ENCODE assay signal across 12 cellular contexts in the genomic region with DNA sequence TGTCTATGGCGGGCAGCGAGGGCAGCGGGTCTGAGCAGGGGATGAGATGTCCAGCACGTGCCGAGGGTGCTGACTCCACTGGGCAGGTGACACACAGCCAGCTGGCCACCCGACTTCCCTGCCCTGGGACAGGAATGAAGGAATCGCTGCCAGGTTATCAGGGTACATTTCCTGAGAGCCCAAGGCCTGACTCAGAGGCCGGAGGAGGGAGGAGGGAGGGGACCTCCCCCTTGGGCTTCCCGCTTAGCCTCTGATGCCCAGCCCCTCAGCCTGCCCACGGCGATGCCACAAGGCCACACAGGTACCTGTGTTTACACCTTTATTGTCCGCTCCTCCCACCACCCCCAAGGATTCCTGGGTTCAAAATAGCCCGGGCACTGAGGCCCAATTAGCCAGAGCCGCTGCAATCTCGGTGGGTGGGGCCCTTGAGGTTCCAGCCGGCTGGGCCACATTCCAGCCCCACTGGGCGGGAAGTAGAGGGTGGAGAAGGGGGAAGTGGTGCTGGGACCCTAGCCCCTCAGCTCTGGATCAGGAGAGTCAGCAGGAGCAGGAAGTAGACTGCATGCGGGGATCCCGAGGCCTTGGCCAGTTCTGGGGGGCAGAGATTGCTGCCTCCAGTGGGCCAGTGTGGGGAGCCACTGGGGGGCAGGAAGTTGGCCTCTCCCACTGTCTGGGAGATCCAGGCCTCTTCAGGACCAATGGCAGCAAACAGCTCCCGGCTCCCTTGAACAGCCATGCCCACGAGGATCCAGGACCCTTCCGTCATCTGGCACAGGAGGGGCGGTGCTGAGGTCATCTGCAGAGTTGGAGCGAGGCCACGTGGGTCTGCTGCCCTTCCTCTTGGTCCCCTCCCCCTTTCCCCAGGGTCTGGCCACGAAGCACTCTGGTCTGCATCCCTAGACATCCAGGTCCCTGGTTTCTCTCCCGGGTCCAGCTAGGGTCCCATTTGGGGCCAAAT. TPM values are rescaled to one million over a fixed set of nuclear protein-coding genes. Genes with fewer than 3 reads are reported as not detected.
DNase-seq lines count a peak whose midpoint lies in the region; ATAC-seq, FAIRE-seq and TF ChIP-seq lines count a peak whose summit lies in the region.
"Had no signal": no experiment of that assay in that cellular context is flagged by ENCODE, and none has a peak within 500 bp of the region (broad histone marks: within the 10 kb centered on the region; RNA-seq: fewer than 3 reads in every experiment).

No MANE protein-coding gene starts in this region.

- peak overlapping the region; percentile 27 for H3K27ac ChIP-seq in psoas muscle
- H3K27ac ChIP-seq: neutrophil, testis had no signal

- peaks cover 23% of the 10 kb centered on the region for H3K4me1 ChIP-seq in psoas muscle

- WGBS in psoas muscle, 3 donors, result 42 to 45% (median 45%) methylated on average over 25 to 27 of the region's 27 CpGs

- H3K27me3 ChIP-seq in psoas muscle (ENCODE audit: insufficient read depth in 3 of 3, low read length in 2 of 3), result no peaks in the 10 kb centered on the region
- H3K27me3 ChIP-seq: neutrophil, testis had no signal

- peak; percentile 90 for DNase-seq in ELF-1 (ENCODE audit: low read depth, low spot score)
- DNase-seq in SK-N-DZ (ENCODE audit: low spot score), result peak; percentile 73
- DNase-seq in glomerular visceral epithelial cell (ENCODE audit: extremely low spot score), result peak; percentile 79
- DNase-seq in psoas muscle, result peak; percentile 75 to 91
- no peak for DNase-seq in GM13977 (ENCODE audit: low spot score)
- no peak for DNase-seq in germinal center (ENCODE audit: low spot score)
- DNase-seq in NCI-H2171 treated with DMSO at 0.1 percent for 48 hours (lab: John Stamatoyannopoulos, UW), result no peak
- no peak for DNase-seq in frontal cortex (ENCODE audit: low spot score in 2 of 2)
- DNase-seq: DND-41, T1000, testis had no signal

- no peak for FAIRE-seq in frontal cortex (lab: Jason Lieb, UNC)

- H3K4me3 ChIP-seq in psoas muscle, result peak overlapping the region; percentile 34
- H3K4me3 ChIP-seq: testis had no signal

- no peaks in the 10 kb centered on the region for H3K36me3 ChIP-seq in psoas muscle (ENCODE audit: insufficient read depth in 1 of 2, low read depth in 1 of 2)
- H3K36me3 ChIP-seq: neutrophil had no signal

- in situ Hi-C loops in GM13977 (cut with MboI; ENCODE audit: low pct_unique_long_range_greater_than_20kb, low sequenced_read_pairs, unreplicated experiment), result no loop called here

- intact Hi-C loops in psoas muscle (cut with DNase I), result no loop called here

- peak; percentile 61 to 69 (median 66) for ATAC-seq in psoas muscle

- no peaks in the 10 kb centered on the region for H3K9me3 ChIP-seq in psoas muscle
- H3K9me3 ChIP-seq: neutrophil, testis had no signal

- TF ChIP-seq CTCF in psoas muscle (IDR thresholded peaks at IDR 0.05) (no peak), GM13977 (IDR thresholded peaks at IDR 0.05; ENCODE audit: extremely low read depth, insufficient read depth, missing control alignments) (no peak)

RNA-seq across cellular contexts. Expression of gene PRSS8, which starts 3.4 kb away (rescaled TPM):
- polyA plus RNA-seq in SK-N-DZ (2014; cell fraction: cytosol; rRNA removed), result 0.70 and 1.0 TPM in 2 replicates
- polyA plus RNA-seq in SK-N-DZ (2014; cell fraction: nucleus; rRNA removed), result 0.12 and 1.0 TPM in 2 replicates
- total RNA-seq in psoas muscle (not detected), frontal cortex (not detected)
- under 1 TPM in 2 of 3 donors, not detected in 1; 0.07 to 0.22 TPM for polyA plus RNA-seq in psoas muscle

RNA-seq across cellular contexts. Expression of gene PRSS36, which starts 11.0 kb away (rescaled TPM):
- polyA plus RNA-seq in SK-N-DZ (2014; cell fraction: cytosol; rRNA removed), result 0.22 and 0.46 TPM in 2 replicates
- polyA plus RNA-seq in SK-N-DZ (2014; cell fraction: nucleus; rRNA removed), result 0.24 and 1.3 TPM in 2 replicates
- 1 to 10 TPM in 1 of 4 donors, under 1 TPM in 3; 0.47 to 1.1 (median 0.67) TPM for total RNA-seq in psoas muscle
- 1 to 10 TPM in 2 of 3 donors, under 1 TPM in 1; 0.24 to 1.7 (median 1.3) TPM for polyA plus RNA-seq in psoas muscle
- 1.6 TPM for total RNA-seq in frontal cortex

RNA-seq across cellular contexts. Expression of gene KAT8, which starts 21.4 kb away (rescaled TPM):
- polyA plus RNA-seq in SK-N-DZ (2014; cell fraction: cytosol; rRNA removed), result 116 and 121 TPM in 2 replicates
- 109 and 110 TPM in 2 replicates for polyA plus RNA-seq in SK-N-DZ (2014; cell fraction: nucleus; rRNA removed)
- 10 to 100 TPM; 39.9 to 75.4 (median 61.2) TPM for total RNA-seq in psoas muscle
- 10 to 100 TPM; 36.1 to 56.7 (median 51.2) TPM for polyA plus RNA-seq in psoas muscle
- total RNA-seq in frontal cortex, result 47.7 TPM

RNA-seq across cellular contexts. Expression of gene BCKDK, which starts 30.7 kb away (rescaled TPM):
- 24.8 and 28.5 TPM in 2 replicates for polyA plus RNA-seq in SK-N-DZ (2014; cell fraction: cytosol; rRNA removed)
- polyA plus RNA-seq in SK-N-DZ (2014; cell fraction: nucleus; rRNA removed), result 32.7 and 47.2 TPM in 2 replicates
- total RNA-seq in psoas muscle (10 to 100 TPM; 36.7 to 72.8 (median 55.4) TPM), frontal cortex (11.4 TPM)
- polyA plus RNA-seq in psoas muscle, result 10 to 100 TPM; 46.6 to 58.6 (median 47.3) TPM

RNA-seq across cellular contexts. Expression of gene FUS, which starts 41.0 kb away (rescaled TPM):
- 19.0 and 45.5 TPM in 2 replicates for polyA plus RNA-seq in SK-N-DZ (2014; cell fraction: cytosol; rRNA removed)
- polyA plus RNA-seq in SK-N-DZ (2014; cell fraction: nucleus; rRNA removed), result 84.9 and 352 TPM in 2 replicates
- 100 to 1,000 TPM; 133 to 246 (median 160) TPM for total RNA-seq in psoas muscle
- polyA plus RNA-seq in psoas muscle, result 100 to 1,000 TPM; 117 to 185 (median 159) TPM
- 36.3 TPM for total RNA-seq in frontal cortex

Comparison
In these comparisons a context has a peak if more than half of its experiments do, and no peak if none do; other contexts are left out.
1. DNase-seq: peak in ELF-1 (single experiment), SK-N-DZ (single experiment), glomerular visceral epithelial cell (single experiment) and psoas muscle (2 of 2); none in GM13977 (single experiment), germinal center (single experiment), NCI-H2171 treated with DMSO at 0.1 percent for 48 hours (single experiment) and frontal cortex (0 of 2).